1 cellular context compared by ENCODE assay signal in the genomic region with DNA sequence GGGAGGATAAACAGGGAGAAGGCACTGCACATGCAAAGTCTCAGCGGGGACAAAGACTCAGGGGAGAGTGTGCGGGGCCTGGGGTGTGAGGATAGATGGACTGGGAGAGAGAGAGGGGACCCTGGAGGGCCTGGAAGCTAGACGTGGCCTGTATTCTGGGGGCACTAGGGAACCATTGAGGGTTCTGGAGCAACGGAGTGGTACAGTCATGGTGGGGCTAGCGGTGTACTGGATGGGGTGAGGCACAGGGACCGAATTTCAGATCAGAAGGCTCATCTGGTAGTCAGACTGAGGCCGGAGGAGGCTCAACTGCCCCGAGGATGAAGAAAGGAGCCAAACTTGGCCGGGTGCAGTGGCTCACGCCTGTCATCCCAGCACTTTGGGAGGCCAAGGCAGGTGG.
TF ChIP-seq lines count a peak whose summit lies in the region.

No MANE protein-coding gene starts in this region.

TF ChIP-seq in HEK293, 187 proteins besides CTCF, POLR2A, EP300 and RAD21 (continued from another document):
- TF ChIP-seq, protein P1, sequence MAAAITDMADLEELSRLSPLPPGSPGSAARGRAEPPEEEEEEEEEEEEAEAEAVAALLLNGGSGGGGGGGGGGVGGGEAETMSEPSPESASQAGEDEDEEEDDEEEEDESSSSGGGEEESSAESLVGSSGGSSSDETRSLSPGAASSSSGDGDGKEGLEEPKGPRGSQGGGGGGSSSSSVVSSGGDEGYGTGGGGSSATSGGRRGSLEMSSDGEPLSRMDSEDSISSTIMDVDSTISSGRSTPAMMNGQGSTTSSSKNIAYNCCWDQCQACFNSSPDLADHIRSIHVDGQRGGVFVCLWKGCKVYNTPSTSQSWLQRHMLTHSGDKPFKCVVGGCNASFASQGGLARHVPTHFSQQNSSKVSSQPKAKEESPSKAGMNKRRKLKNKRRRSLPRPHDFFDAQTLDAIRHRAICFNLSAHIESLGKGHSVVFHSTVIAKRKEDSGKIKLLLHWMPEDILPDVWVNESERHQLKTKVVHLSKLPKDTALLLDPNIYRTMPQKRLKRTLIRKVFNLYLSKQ (tag by site-specific recombination; IDR thresholded peaks at IDR 0.05; ENCODE audit: borderline replicate concordance) = no peak
- TF ChIP-seq ZNF660 (tag by site-specific recombination; IDR thresholded peaks at IDR 0.05) (no peak), ZNF341 (tag by site-specific recombination; IDR thresholded peaks at IDR 0.05; ENCODE audit: low read depth) (0 out of 2 replicates have a peak, but pooled peaks have one; percentile 8)
TF ChIP-seq in HEK293: peak in this region for 3.
